In the genomic region with DNA sequence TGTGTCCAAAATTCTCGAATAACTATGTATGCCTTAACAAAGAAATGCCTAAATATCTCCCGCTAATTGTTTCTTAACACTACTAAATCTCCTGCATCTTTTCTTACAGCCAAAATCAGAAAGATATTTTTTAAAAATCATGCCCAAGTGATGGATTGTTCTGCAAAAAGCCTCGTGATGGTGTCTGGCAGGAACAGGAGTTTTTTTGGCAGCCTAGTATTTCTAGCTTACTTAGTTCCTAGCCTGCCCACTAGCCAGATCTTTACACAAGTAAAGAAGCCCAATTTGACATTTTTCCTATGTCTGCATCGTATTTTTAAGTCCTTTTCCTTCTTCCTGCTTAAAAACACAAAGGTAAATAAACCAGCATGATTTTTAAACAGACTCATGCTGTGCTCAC, we compare ENCODE assay signal across 1 cellular context.
TF ChIP-seq lines count a peak whose summit lies in the region.

No MANE protein-coding gene starts in this region.

TF ChIP-seq in HEK293T, 16 proteins besides CTCF, POLR2A, EP300 and RAD21 (continued from another document):
- TF ChIP-seq HDGF (IDR thresholded peaks at IDR 0.05; ENCODE audit: borderline replicate concordance) (no peak), SP1 (IDR thresholded peaks at IDR 0.05) (no peak)
